In genomic region chr6:108473197-108473596, GRCh38 we compare ENCODE assay signal across 27 cellular contexts.
"Had no signal": no experiment of that assay in that cellular context is flagged by ENCODE, and none has a peak within 500 bp of the region (broad histone marks: within the 10 kb centered on the region; RNA-seq: fewer than 3 reads in every experiment).

No MANE protein-coding gene starts in this region.

- H3K4me1 Mint-ChIP-seq: activated naive CD4-positive, alpha-beta T cell treated with anti-CD3 and anti-CD28 coated beads, Interleukin-2, amount 10 ng/mL, durations not matched to agents 7 days and 5 days; activated naive CD8-positive, alpha-beta T cell treated with anti-CD3 and anti-CD28 coated beads, Interleukin-2, amount 10 ng/mL, durations not matched to agents 7 days and 5 days; central memory CD8-positive, alpha-beta T cell; T-helper 17 cell had no signal

- H3K4me3 Mint-ChIP-seq: activated CD4-positive, alpha-beta memory T cell treated with anti-CD3 and anti-CD28 coated beads for 36 hours; activated CD4-positive, alpha-beta T cell treated with anti-CD3 and anti-CD28 coated beads, Interleukin-2, amount 10 ng/mL, durations not matched to agents 24 days and 14 days; activated naive CD4-positive, alpha-beta T cell treated with anti-CD3 and anti-CD28 coated beads, Interleukin-2, amount 10 ng/mL, durations not matched to agents 7 days and 5 days; activated naive CD8-positive, alpha-beta T cell treated with anti-CD3 and anti-CD28 coated beads, Interleukin-2, amount 10 ng/mL, durations not matched to agents 7 days and 5 days; activated T-helper 1 cell treated with anti-CD3 and anti-CD28 coated beads, Interleukin-12 subunit alpha, Interleukin-12 subunit beta, Interleukin-2, Interleukin-4 antibody, amounts not matched to agents 30 ng/mL and 10 ng/mL and 1 ng/mL, durations not matched to agents 14 hours and 24 hours and 36 hours; central memory CD8-positive, alpha-beta T cell; dendritic cell treated with granulocyte-macrophage colony-stimulating factor and Interleukin-4, amounts not matched to agents 40 ng/mL and 50 ng/mL, for 4 days; endodermal cell; T-helper 17 cell; T-helper 2 cell treated with Interferon-gamma antibody and Interleukin-4, amounts not matched to agents 5 μg/mL and 100 μg/mL, for 36 hours; WTC11 had no signal

- H3K27me3 Mint-ChIP-seq: dendritic cell treated with granulocyte-macrophage colony-stimulating factor and Interleukin-4, amounts not matched to agents 40 ng/mL and 50 ng/mL, for 4 days had no signal

- H3K9me3 Mint-ChIP-seq: activated CD4-positive, alpha-beta memory T cell treated with anti-CD3 and anti-CD28 coated beads for 36 hours; activated naive CD4-positive, alpha-beta T cell treated with anti-CD3 and anti-CD28 coated beads, Interleukin-2, amount 10 ng/mL, durations not matched to agents 7 days and 5 days; activated T-helper 1 cell treated with anti-CD3 and anti-CD28 coated beads, Interleukin-12 subunit alpha, Interleukin-12 subunit beta, Interleukin-2, Interleukin-4 antibody, amounts not matched to agents 30 ng/mL and 10 ng/mL and 1 ng/mL, durations not matched to agents 14 hours and 24 hours and 36 hours; central memory CD8-positive, alpha-beta T cell; dendritic cell treated with granulocyte-macrophage colony-stimulating factor and Interleukin-4, amounts not matched to agents 40 ng/mL and 50 ng/mL, for 4 days; T-helper 2 cell treated with Interferon-gamma antibody and Interleukin-4, amounts not matched to agents 5 μg/mL and 100 μg/mL, for 36 hours had no signal

- ATAC-seq: esophagus mucosa, T-helper 17 cell, WTC11 had no signal

- H3K27ac Mint-ChIP-seq: activated CD4-positive, alpha-beta memory T cell treated with anti-CD3 and anti-CD28 coated beads for 36 hours; activated CD4-positive, alpha-beta T cell treated with anti-CD3 and anti-CD28 coated beads, Interleukin-2, amount 10 ng/mL, durations not matched to agents 24 days and 14 days; activated naive CD4-positive, alpha-beta T cell treated with anti-CD3 and anti-CD28 coated beads, Interleukin-2, amount 10 ng/mL, durations not matched to agents 7 days and 5 days; activated naive CD8-positive, alpha-beta T cell treated with anti-CD3 and anti-CD28 coated beads, Interleukin-2, amount 10 ng/mL, durations not matched to agents 7 days and 5 days; activated T-helper 1 cell treated with anti-CD3 and anti-CD28 coated beads, Interleukin-12 subunit alpha, Interleukin-12 subunit beta, Interleukin-2, Interleukin-4 antibody, amounts not matched to agents 30 ng/mL and 10 ng/mL and 1 ng/mL, durations not matched to agents 14 hours and 24 hours and 36 hours; dendritic cell treated with granulocyte-macrophage colony-stimulating factor and Interleukin-4, amounts not matched to agents 40 ng/mL and 50 ng/mL, for 4 days; endodermal cell; T-helper 17 cell; T-helper 2 cell treated with Interferon-gamma antibody and Interleukin-4, amounts not matched to agents 5 μg/mL and 100 μg/mL, for 36 hours; WTC11 had no signal

- H3K36me3 Mint-ChIP-seq: activated naive CD4-positive, alpha-beta T cell treated with anti-CD3 and anti-CD28 coated beads, Interleukin-2, amount 10 ng/mL, durations not matched to agents 7 days and 5 days; activated naive CD8-positive, alpha-beta T cell treated with anti-CD3 and anti-CD28 coated beads, Interleukin-2, amount 10 ng/mL, durations not matched to agents 7 days and 5 days; WTC11 had no signal

- DNase-seq: activated CD4-positive, alpha-beta memory T cell treated with anti-CD3 and anti-CD28 coated beads for 36 hours; activated CD4-positive, alpha-beta T cell treated with anti-CD3 and anti-CD28 coated beads for 1 hour; activated CD4-positive, alpha-beta T cell treated with anti-CD3 and anti-CD28 coated beads, Interleukin-2, amount 10 ng/mL, durations not matched to agents 24 days and 14 days; activated CD8-positive, alpha-beta memory T cell treated with anti-CD3 and anti-CD28 coated beads for 24 hours; activated gamma-delta T cell; activated naive CD4-positive, alpha-beta T cell; activated naive CD4-positive, alpha-beta T cell treated with anti-CD3 and anti-CD28 coated beads, Interleukin-2, amount 10 ng/mL, durations not matched to agents 7 days and 5 days; activated naive CD8-positive, alpha-beta T cell treated with anti-CD3 and anti-CD28 coated beads, Interleukin-2, amount 10 ng/mL, durations not matched to agents 7 days and 5 days; activated T-cell treated with anti-CD3 and anti-CD28 coated beads, Interleukin-2, amount 50 U/mL, for 1 hour; amniotic stem cell; anterior cingulate cortex; brain microvascular endothelial cell; dorsolateral prefrontal cortex; effector memory CD4-positive, alpha-beta T cell; endodermal cell; foreskin fibroblast; head of caudate nucleus; hippocampal formation; T-helper 1 cell; T-helper 17 cell; T1000 had no signal
